8 cellular contexts compared by ENCODE assay signal in genomic region chr5:10563132-10563939, GRCh38. TPM values are rescaled to one million over a fixed set of nuclear protein-coding genes. Genes with fewer than 3 reads are reported as not detected.
A peak's percentile ranks its signal among the peaks of the same experiment; 100 is the strongest.
DNase-seq lines count a peak whose midpoint lies in the region; ATAC-seq and TF ChIP-seq lines count a peak whose summit lies in the region.

No MANE protein-coding gene starts in this region.

- no peaks in the 10 kb centered on the region for H3K9me3 Mint-ChIP-seq in CD4-positive, CD25-positive, alpha-beta regulatory T cell

- peaks cover 28% of the 10 kb centered on the region for H3K4me1 ChIP-seq in CD4-positive, CD25-positive, alpha-beta regulatory T cell (ENCODE audit: control insufficient read depth, insufficient read depth, low read length, poor library complexity, severe bottlenecking)
- H3K4me1 ChIP-seq in upper lobe of right lung, result peaks cover 25% of the 10 kb centered on the region

- H3K27me3 Mint-ChIP-seq in CD4-positive, CD25-positive, alpha-beta regulatory T cell, result peaks cover 20% of the 10 kb centered on the region

- TF ChIP-seq CTCF in HL-60 (IDR thresholded peaks at IDR 0.05; ENCODE audit: insufficient read depth, low read length) (no peak), fibroblast of mammary gland (conservative IDR thresholded peaks at IDR 0.05; ENCODE audit: control insufficient read depth, insufficient read depth, low read depth, low read length) (no peak), omental fat pad (IDR thresholded peaks at IDR 0.05) (no peak), upper lobe of right lung (IDR thresholded peaks at IDR 0.05) (no peak)

- ATAC-seq in CD4-positive, CD25-positive, alpha-beta regulatory T cell (ENCODE audit: low read depth in 2 of 2), result peak; percentile 3 to 19
- ATAC-seq in GM21360 (IDR thresholded peaks at IDR 0.05; ENCODE audit: unreplicated experiment), result peak; percentile 29
- ATAC-seq in omental fat pad (ENCODE audit: low FRiP score), result peak; percentile 67
- ATAC-seq in upper lobe of right lung, result peak; percentile 45

- no peaks in the 10 kb centered on the region for H3K36me3 Mint-ChIP-seq in CD4-positive, CD25-positive, alpha-beta regulatory T cell

- no peaks in the 10 kb centered on the region for H3K36me3 ChIP-seq in CD4-positive, CD25-positive, alpha-beta regulatory T cell (ENCODE audit: control insufficient read depth, insufficient read depth, low read length)
- no peaks in the 10 kb centered on the region for H3K36me3 ChIP-seq in upper lobe of right lung

- peak overlapping the region; percentile 74 for H3K27ac ChIP-seq in CD4-positive, CD25-positive, alpha-beta regulatory T cell (ENCODE audit: insufficient read depth, low read length, poor library complexity, severe bottlenecking)
- peak overlapping the region; percentile 73 for H3K27ac ChIP-seq in HL-60 (replicated peaks)
- H3K27ac ChIP-seq in upper lobe of right lung, result peak overlapping the region; percentile 42

- H3K4me1 Mint-ChIP-seq in CD4-positive, CD25-positive, alpha-beta regulatory T cell, result peaks cover 12 to 33% (median 18%) of the 10 kb centered on the region in 4 donors

- no peak overlapping the region for H3K27ac Mint-ChIP-seq in CD4-positive, CD25-positive, alpha-beta regulatory T cell

- DNase-seq in CD4-positive, CD25-positive, alpha-beta regulatory T cell, result peak; percentile 12 to 48 (median 44)
- DNase-seq in HL-60 (ENCODE audit: low read depth in 1 of 2, low spot score in 1 of 2), result peak in 1 of 2 experiments; percentile 36
- DNase-seq in activated CD4-positive, alpha-beta T cell treated with anti-CD3 and anti-CD28 coated beads, Interleukin-2, amount 50 U/mL, for 48 hours, result peak; percentile 60 to 65
- DNase-seq in fibroblast of mammary gland (ENCODE audit: low read depth), result no peak
- no peak for DNase-seq in omental fat pad (ENCODE audit: low spot score)
- DNase-seq in upper lobe of right lung, result peak; percentile 70
- no peak for DNase-seq in GM19240 (ENCODE audit: insufficient read length, low spot score)

- H3K9me3 ChIP-seq in CD4-positive, CD25-positive, alpha-beta regulatory T cell (ENCODE audit: control insufficient read depth in 2 of 2, low read length in 2 of 2), result no peaks in the 10 kb centered on the region
- no peaks in the 10 kb centered on the region for H3K9me3 ChIP-seq in upper lobe of right lung

- intact Hi-C loops in upper lobe of right lung (cut with DNase I), result no loop called here

- peaks cover 4% of the 10 kb centered on the region for H3K27me3 ChIP-seq in CD4-positive, CD25-positive, alpha-beta regulatory T cell (ENCODE audit: control insufficient read depth, insufficient read depth, low read length)
- no peaks in the 10 kb centered on the region for H3K27me3 ChIP-seq in HL-60 (ENCODE audit: insufficient read depth, poor library complexity, severe bottlenecking)
- peaks cover 19% of the 10 kb centered on the region for H3K27me3 ChIP-seq in upper lobe of right lung

- no peak overlapping the region for H3K4me3 ChIP-seq in CD4-positive, CD25-positive, alpha-beta regulatory T cell (ENCODE audit: low read depth, low read length)
- H3K4me3 ChIP-seq in HL-60 (replicated peaks; ENCODE audit: insufficient read depth, low read length) (peak overlapping the region; percentile 95), fibroblast of mammary gland (ENCODE audit: control insufficient read depth, low read depth, low read length) (peak overlapping the region; percentile 78), upper lobe of right lung (peak overlapping the region; percentile 68)

- H3K4me3 Mint-ChIP-seq in CD4-positive, CD25-positive, alpha-beta regulatory T cell, result peak overlapping the region; percentile 46 to 70 (median 58)

RNA-seq across cellular contexts. Expression of gene ANKRD33B, which starts 0.5 kb away (rescaled TPM):
- total RNA-seq in CD4-positive, CD25-positive, alpha-beta regulatory T cell, result 6.6 TPM
- polyA plus RNA-seq in CD4-positive, CD25-positive, alpha-beta regulatory T cell, result under 1 TPM; 0.25 to 0.35 (median 0.32) TPM
- total RNA-seq in omental fat pad (10 to 100 TPM in 1 of 4 donors, 1 to 10 TPM in 3; 6.2 to 25.5 (median 8.1) TPM), upper lobe of right lung (6.1 TPM)

Comparison
In these comparisons a context has a peak if more than half of its experiments do, and no peak if none do; other contexts are left out.
1. ATAC-seq: peak in every context shown above with its lines; median percentile 67 in omental fat pad; 45 in upper lobe of right lung; 29 in GM21360; 11 in CD4-positive, CD25-positive, alpha-beta regulatory T cell.
2. DNase-seq: peak in CD4-positive, CD25-positive, alpha-beta regulatory T cell (3 of 3), activated CD4-positive, alpha-beta T cell treated with anti-CD3 and anti-CD28 coated beads, Interleukin-2, amount 50 U/mL, for 48 hours (2 of 2) and upper lobe of right lung (single experiment); none in fibroblast of mammary gland (single experiment), omental fat pad (single experiment) and GM19240 (single experiment).
3. Peak in every context shown above with its lines, with median percentiles within 50 percentile points of each other: H3K27ac ChIP-seq.